In genomic region chr2:110847651-110848050, GRCh38 we compare ENCODE assay signal across 20 cellular contexts.
DNase-seq lines count a peak whose midpoint lies in the region; ATAC-seq and TF ChIP-seq lines count a peak whose summit lies in the region.
"Had no signal": no experiment of that assay in that cellular context is flagged by ENCODE, and none has a peak within 500 bp of the region (broad histone marks: within the 10 kb centered on the region; RNA-seq: fewer than 3 reads in every experiment).

No MANE protein-coding gene starts in this region.

- H3K4me1 ChIP-seq in CD8-positive, alpha-beta T cell (ENCODE audit: insufficient read depth, low read length) = peaks cover 54% of the 10 kb centered on the region
- H3K4me1 ChIP-seq in osteoblast (ENCODE audit: insufficient read depth, low read length) = no peaks in the 10 kb centered on the region

- peaks cover 14% of the 10 kb centered on the region for H3K27me3 Mint-ChIP-seq in activated CD4-positive, alpha-beta T cell treated with anti-CD3 and anti-CD28 coated beads, Interleukin-2, amount 10 ng/mL, durations not matched to agents 24 days and 14 days
- H3K27me3 Mint-ChIP-seq in CD8-positive, alpha-beta T cell (ENCODE audit: low read depth) = no peaks in the 10 kb centered on the region
- H3K27me3 Mint-ChIP-seq in activated naive CD8-positive, alpha-beta T cell treated with anti-CD3 and anti-CD28 coated beads, Interleukin-2, amount 10 ng/mL, durations not matched to agents 7 days and 5 days = peaks cover 16% of the 10 kb centered on the region

- in situ Hi-C loops in ACHN (cut with HindIII; ENCODE audit: low pct_ligation_motif_present, low pct_unique_long_range_greater_than_20kb, low sequenced_read_pairs) = no loop called here

- peaks cover 77% of the 10 kb centered on the region for H3K4me1 Mint-ChIP-seq in activated CD4-positive, alpha-beta T cell treated with anti-CD3 and anti-CD28 coated beads, Interleukin-2, amount 10 ng/mL, durations not matched to agents 24 days and 14 days
- H3K4me1 Mint-ChIP-seq in CD8-positive, alpha-beta T cell (ENCODE audit: low read depth) = peaks cover 79% of the 10 kb centered on the region
- H3K4me1 Mint-ChIP-seq in activated naive CD8-positive, alpha-beta T cell treated with anti-CD3 and anti-CD28 coated beads, Interleukin-2, amount 10 ng/mL, durations not matched to agents 7 days and 5 days = peaks cover 37% of the 10 kb centered on the region

- peaks cover 7% of the 10 kb centered on the region for H3K9me3 Mint-ChIP-seq in activated CD4-positive, alpha-beta T cell treated with anti-CD3 and anti-CD28 coated beads, Interleukin-2, amount 10 ng/mL, durations not matched to agents 24 days and 14 days
- H3K9me3 Mint-ChIP-seq in CD8-positive, alpha-beta T cell = no peaks in the 10 kb centered on the region
- H3K9me3 Mint-ChIP-seq in activated naive CD8-positive, alpha-beta T cell treated with anti-CD3 and anti-CD28 coated beads, Interleukin-2, amount 10 ng/mL, durations not matched to agents 7 days and 5 days = no peaks in the 10 kb centered on the region

- H3K4me3 ChIP-seq in CD8-positive, alpha-beta T cell (ENCODE audit: low read depth, low read length) = no peak overlapping the region
- H3K4me3 ChIP-seq in osteoblast (ENCODE audit: insufficient read depth, low read length) = no peak overlapping the region

- CTCF ChIA-PET in CD8-positive, alpha-beta T cell (lab: Charles Lee) = interaction anchor here (0.9 to 2.0 kb wide), 5 partner anchors 11 to 36 kb away, joined by 3 to 7 read pairs (median 5); no protein-coding TSS in a partner anchor

- peak overlapping the region; percentile 28 for H3K27ac ChIP-seq in CD8-positive, alpha-beta T cell (ENCODE audit: low read depth, low read length)
- H3K27ac ChIP-seq in osteoblast (ENCODE audit: low read depth, low read length) = no peak overlapping the region

- no peaks in the 10 kb centered on the region for H3K36me3 ChIP-seq in CD8-positive, alpha-beta T cell (ENCODE audit: insufficient read depth, low read length)
- H3K36me3 ChIP-seq in osteoblast (ENCODE audit: insufficient read depth, low read length) = no peaks in the 10 kb centered on the region

- no peak overlapping the region for H3K4me2 ChIP-seq in osteoblast (ENCODE audit: insufficient read depth, low read length)

- peak overlapping the region; percentile 97 for H3K27ac Mint-ChIP-seq in activated CD4-positive, alpha-beta T cell treated with anti-CD3 and anti-CD28 coated beads, Interleukin-2, amount 10 ng/mL, durations not matched to agents 24 days and 14 days
- peak overlapping the region; percentile 96 for H3K27ac Mint-ChIP-seq in CD8-positive, alpha-beta T cell
- peak overlapping the region; percentile 84 for H3K27ac Mint-ChIP-seq in activated naive CD8-positive, alpha-beta T cell treated with anti-CD3 and anti-CD28 coated beads, Interleukin-2, amount 10 ng/mL, durations not matched to agents 7 days and 5 days

- H3K9me3 ChIP-seq in CD8-positive, alpha-beta T cell (ENCODE audit: low read length) = no peaks in the 10 kb centered on the region
- no peaks in the 10 kb centered on the region for H3K9me3 ChIP-seq in osteoblast (ENCODE audit: low read depth, low read length)

- TF ChIP-seq CTCF in CD8-positive, alpha-beta T cell (IDR thresholded peaks at IDR 0.05) = no peak
- no peak for TF ChIP-seq CTCF in osteoblast (IDR thresholded peaks at IDR 0.05; ENCODE audit: extremely low read depth, low read depth, low read length)

- ATAC-seq in CD8-positive, alpha-beta T cell = no peak
- no peak for ATAC-seq in activated naive CD8-positive, alpha-beta T cell treated with anti-CD3 and anti-CD28 coated beads, Interleukin-2, amount 10 ng/mL, durations not matched to agents 7 days and 5 days (ENCODE audit: low read depth)
- ATAC-seq in GM18909 (IDR thresholded peaks at IDR 0.05; ENCODE audit: poor library complexity, unreplicated experiment) = no peak
- ATAC-seq: Panc1, Right ventricle myocardium inferior had no signal

- DNase-seq in activated CD4-positive, alpha-beta T cell treated with anti-CD3 and anti-CD28 coated beads, Interleukin-2, amount 10 ng/mL, durations not matched to agents 24 days and 14 days = no peak
- no peak for DNase-seq in activated CD4-positive, alpha-beta T cell treated with anti-CD3 and anti-CD28 coated beads, Interleukin-2, amount 50 U/mL, for 48 hours
- no peak for DNase-seq in CD8-positive, alpha-beta T cell
- DNase-seq in activated naive CD8-positive, alpha-beta T cell treated with anti-CD3 and anti-CD28 coated beads, Interleukin-2, amount 10 ng/mL, durations not matched to agents 7 days and 5 days = no peak
- DNase-seq in osteoblast (ENCODE audit: insufficient read length, low spot score, missing footprints) (peak; percentile 46), ACHN (no peak), NCI-H2081 (lab: John Stamatoyannopoulos, UW) (no peak)
- DNase-seq: 8988T, C1 segment of cervical spinal cord, Calu3, DMS79 treated with DMSO at 0.1 percent for 48 hours, GF-D8, GOT3, MV-4-11, NCI-H1417 treated with DMSO at 0.1 percent for 48 hours, NCI-H2029 treated with DMSO at 0.1 percent for 48 hours, NCI-H510A treated with DMSO at 0.1 percent for 48 hours had no signal

- H4K20me1 ChIP-seq in osteoblast (ENCODE audit: insufficient read depth, low read length) = no peaks in the 10 kb centered on the region

- no peaks in the 10 kb centered on the region for H3K27me3 ChIP-seq in CD8-positive, alpha-beta T cell (ENCODE audit: insufficient read depth, low read length)
- peaks cover 17% of the 10 kb centered on the region for H3K27me3 ChIP-seq in osteoblast (ENCODE audit: insufficient read depth, low read length)

- intact Hi-C loops in activated CD4-positive, alpha-beta T cell treated with anti-CD3 and anti-CD28 coated beads, Interleukin-2, amount 10 ng/mL, durations not matched to agents 24 days and 14 days (cut with micrococcal nuclease) = loop anchor here (1.0 to 10.0 kb wide), 7 partner anchors 19 to 357 kb away; no protein-coding TSS in a partner anchor
- intact Hi-C loops in CD8-positive, alpha-beta T cell (cut with DNase I, micrococcal nuclease) = loop anchor here (1.0 to 10.0 kb wide), 2 partner anchors 11 to 173 kb away; partner anchors contain the start of gene BUB1 (in 1 of the 2)

- H2AFZ ChIP-seq in osteoblast (ENCODE audit: low read length) = no peak overlapping the region

- POLR2A ChIA-PET in CD8-positive, alpha-beta T cell (lab: Charles Lee) = interaction anchor here (1.5 to 2.1 kb wide), 2 partner anchors 11 to 12 kb away, joined by 3 to 21 read pairs; no protein-coding TSS in a partner anchor
- POLR2A ChIA-PET in activated naive CD8-positive, alpha-beta T cell treated with anti-CD3 and anti-CD28 coated beads, Interleukin-2, amount 10 ng/mL, durations not matched to agents 7 days and 5 days (lab: Charles Lee) = no interaction called here

- no peaks in the 10 kb centered on the region for H3K79me2 ChIP-seq in osteoblast (ENCODE audit: insufficient read depth, low read length)

- no peak overlapping the region for H3K4me3 Mint-ChIP-seq in activated CD4-positive, alpha-beta T cell treated with anti-CD3 and anti-CD28 coated beads, Interleukin-2, amount 10 ng/mL, durations not matched to agents 24 days and 14 days
- peak overlapping the region; percentile 3 for H3K4me3 Mint-ChIP-seq in CD8-positive, alpha-beta T cell
- H3K4me3 Mint-ChIP-seq in activated naive CD8-positive, alpha-beta T cell treated with anti-CD3 and anti-CD28 coated beads, Interleukin-2, amount 10 ng/mL, durations not matched to agents 7 days and 5 days = no peak overlapping the region

- H3K36me3 Mint-ChIP-seq in activated CD4-positive, alpha-beta T cell treated with anti-CD3 and anti-CD28 coated beads, Interleukin-2, amount 10 ng/mL, durations not matched to agents 24 days and 14 days (ENCODE audit: low read depth) = peaks cover 1% of the 10 kb centered on the region
- no peaks in the 10 kb centered on the region for H3K36me3 Mint-ChIP-seq in CD8-positive, alpha-beta T cell
- H3K36me3 Mint-ChIP-seq in activated naive CD8-positive, alpha-beta T cell treated with anti-CD3 and anti-CD28 coated beads, Interleukin-2, amount 10 ng/mL, durations not matched to agents 7 days and 5 days = peaks cover 2% of the 10 kb centered on the region
